In genomic region chrX:154097597-154098541, GRCh38 we compare ENCODE assay signal across 8 cellular contexts. TPM values are rescaled to one million over a fixed set of nuclear protein-coding genes. Genes with fewer than 3 reads are reported as not detected.
DNase-seq lines count a peak whose midpoint lies in the region; ATAC-seq, FAIRE-seq and TF ChIP-seq lines count a peak whose summit lies in the region.

Gene MECP2, minus strand, starts transcription at chrX:154097717.

- H3K23ac ChIP-seq in IMR-90 (ENCODE audit: low read depth, low read length): peak within 1 kb of the TSS; percentile 56; the same call in 1 of the 2 replicates

- dilution Hi-C loops in IMR-90 (cut with HindIII; ENCODE audit: low sequenced_read_pairs, unreplicated experiment): no loop called here

- DNase-seq in D721Med (ENCODE audit: insufficient read length, low spot score): peak; percentile 46
- peak; percentile 88 for DNase-seq in IMR-90
- peak; percentile 26 for DNase-seq in OCI-M2 (lab: John Stamatoyannopoulos, UW; ENCODE audit: unreplicated experiment)
- peak; percentile 62 for DNase-seq in activated T-cell treated with anti-CD3 and anti-CD28 coated beads for 4 hours
- DNase-seq in epithelial cell of prostate (ENCODE audit: low read depth, low spot score): peak; percentile 16
- DNase-seq in mucosa of descending colon: peak; percentile 91 to 93 (median 93)
- peak; percentile 55 to 67 for DNase-seq in stimulated activated CD8-positive, alpha-beta memory T cell treated with anti-CD3 and anti-CD28 coated beads, Interleukin-4, amount 100 ng/mL, for 1 hour (ENCODE audit: low read depth in 2 of 2, low spot score in 1 of 2)

- H3K14ac ChIP-seq in IMR-90 (replicated peaks; ENCODE audit: low read depth, low read length): 0 out of 2 replicates have a peak within 1 kb of the TSS, but pooled peaks have one; percentile 7

- H3K9ac ChIP-seq in IMR-90 (ENCODE audit: low read depth, low read length): peak within 1 kb of the TSS; percentile 72

- 0 out of 2 replicates have a peak, but pooled peaks cover 1% of the 10 kb centered on the region for H3K36me3 ChIP-seq in IMR-90 (ENCODE audit: control insufficient read depth, insufficient read depth, low read length)
- H3K36me3 ChIP-seq in mucosa of descending colon (ENCODE audit: low read depth): no peaks in the 10 kb centered on the region

- peak within 1 kb of the TSS; percentile 32; the same call in 1 of the 2 replicates for H3K56ac ChIP-seq in IMR-90 (ENCODE audit: extremely low read depth, insufficient read depth, low read length)

- TF ChIP-seq CTCF in D721Med (IDR thresholded peaks at IDR 0.05; ENCODE audit: insufficient read depth, missing control alignments) (no peak), IMR-90 (conservative IDR thresholded peaks at IDR 0.05; ENCODE audit: low read depth, low read length) (no peak), mucosa of descending colon (IDR thresholded peaks at IDR 0.05) (no peak)

- peak within 1 kb of the TSS; percentile 38; the same call in 1 of the 2 replicates for H4K91ac ChIP-seq in IMR-90 (ENCODE audit: insufficient read depth, low read depth, low read length)

- H4K5ac ChIP-seq in IMR-90 (ENCODE audit: low read depth, low read length): peak within 1 kb of the TSS; percentile 14; the same call in 1 of the 2 replicates

- TF ChIP-seq POLR2A in IMR-90 (IDR thresholded peaks at IDR 0.05; ENCODE audit: low read depth, low read length): 0 out of 2 replicates have a peak, but pooled peaks have one; percentile 38

- peaks cover 0 to 21% of the 10 kb centered on the region in 2 experiments; a peak in 1 of 4 replicates for H3K79me1 ChIP-seq in IMR-90 (ENCODE audit: low read depth in 1 of 2, low read length in 2 of 2)

- peak within 1 kb of the TSS; percentile 82 for H2AK9ac ChIP-seq in IMR-90 (replicated peaks; ENCODE audit: low read depth, low read length, poor library complexity)

- peaks cover 12% of the 10 kb centered on the region; the same call in 1 of the 2 replicates for H3K9me1 ChIP-seq in IMR-90 (ENCODE audit: insufficient read depth, low read length)

- H3K27me3 ChIP-seq in IMR-90 (ENCODE audit: control insufficient read depth, insufficient read depth, low read length): peaks cover 2% of the 10 kb centered on the region; the same call in 1 of the 2 replicates

- no peak for TF ChIP-seq RAD21 in IMR-90 (IDR thresholded peaks at IDR 0.05; ENCODE audit: low read length)

- H3K4ac ChIP-seq in IMR-90 (ENCODE audit: low read depth, low read length): peak within 1 kb of the TSS; percentile 62

- ATAC-seq in GM21528 (IDR thresholded peaks at IDR 0.05; ENCODE audit: low FRiP score, unreplicated experiment) (peak; percentile 90), IMR-90 (ENCODE audit: low read depth) (peak; percentile 95), mucosa of descending colon (peak; percentile 96)

- H3K4me3 ChIP-seq in IMR-90 (ENCODE audit: insufficient read depth, low read depth, low read length): peak within 1 kb of the TSS; percentile 88
- H3K4me3 ChIP-seq in mucosa of descending colon: peak within 1 kb of the TSS; percentile 72

- no peaks in the 10 kb centered on the region for H3K9me3 ChIP-seq in IMR-90 (ENCODE audit: control insufficient read depth, insufficient read depth, low read length)
- H3K9me3 ChIP-seq in mucosa of descending colon: no peaks in the 10 kb centered on the region

- peak within 1 kb of the TSS; percentile 93 for H3K27ac ChIP-seq in IMR-90 (ENCODE audit: insufficient read depth, low read length)
- H3K27ac ChIP-seq in epithelial cell of prostate: peak within 1 kb of the TSS; percentile 38

- in situ Hi-C loops in IMR-90 (cut with MboI; ENCODE audit: low sequenced_read_pairs): no loop called here

- no peak within 1 kb of the TSS; the same call in 1 of the 2 replicates for H3K18ac ChIP-seq in IMR-90 (ENCODE audit: low read depth, low read length)

- H2AFZ ChIP-seq in IMR-90 (replicated peaks; ENCODE audit: low read length, poor library complexity): peak within 1 kb of the TSS; percentile 97

- BruUV-seq in IMR-90 (replicated peaks; lab: Mats Ljungman, UMichigan): no TSS peak

- H4K20me1 ChIP-seq in IMR-90 (ENCODE audit: insufficient read depth, low read length): peaks cover 36% of the 10 kb centered on the region

- H2BK15ac ChIP-seq in IMR-90 (ENCODE audit: low read depth, low read length): no peak within 1 kb of the TSS

- WGBS in IMR-90 (ENCODE audit: extremely low coverage in 2 of 2, insufficient read length in 1 of 2), 2 experiments: 34% methylated on average over 23 of the region's 74 CpGs; no CpG with 5 or more reads in 1 of the 2 experiments

- FAIRE-seq in D721Med (lab: Jason Lieb, UNC): no peak

- CTCF ChIA-PET in IMR-90 (lab: Yijun Ruan, JAX): no interaction called here

- POLR2A ChIA-PET in IMR-90 (lab: Charles Lee; ENCODE audit: unreplicated experiment): no interaction called here

- no peak within 1 kb of the TSS for H2BK20ac ChIP-seq in IMR-90 (ENCODE audit: low read depth, low read length)

- peak within 1 kb of the TSS; percentile 77 to 84 for H4K8ac ChIP-seq in IMR-90 (ENCODE audit: low read depth in 2 of 2, low read length in 2 of 2)

- H3K4me1 ChIP-seq in IMR-90 (ENCODE audit: control insufficient read depth, insufficient read depth, low read length) (peaks cover 5% of the 10 kb centered on the region), mucosa of descending colon (ENCODE audit: low read depth) (peaks cover 6% of the 10 kb centered on the region)

- H3K4me2 ChIP-seq in IMR-90 (ENCODE audit: low read depth, low read length): peak within 1 kb of the TSS; percentile 95

- intact Hi-C loops in IMR-90 (cut with micrococcal nuclease): loop anchor here (2.0 to 5.0 kb wide), 2 partner anchors 15 to 51 kb away; no protein-coding TSS in a partner anchor
- intact Hi-C loops in mucosa of descending colon (cut with DNase I, micrococcal nuclease): no loop called here

- no peak within 1 kb of the TSS for H2BK120ac ChIP-seq in IMR-90 (ENCODE audit: low read depth, low read length)

- no peak within 1 kb of the TSS; the same call in 1 of the 2 replicates for H2AK5ac ChIP-seq in IMR-90 (ENCODE audit: low read depth, low read length)

- peak within 1 kb of the TSS; percentile 84 for H2BK5ac ChIP-seq in IMR-90 (ENCODE audit: low read depth, low read length, poor library complexity, severe bottlenecking)

TF ChIP-seq in IMR-90, 13 proteins besides CTCF, POLR2A, EP300 and RAD21:
- TF ChIP-seq USF2 (IDR thresholded peaks at IDR 0.05; ENCODE audit: low read depth, low read length) (no peak), MAZ (IDR thresholded peaks at IDR 0.05; ENCODE audit: borderline replicate concordance, low read depth, low read length) (peak; percentile 85; the same call in 1 of the 2 replicates), NFE2L2 (IDR thresholded peaks at IDR 0.05; ENCODE audit: low read depth, low read length) (no peak)

RNA-seq across cellular contexts. Expression of gene MECP2, which starts in this region (rescaled TPM):
- total RNA-seq in IMR-90 (2012; rRNA removed) (8.4 and 10.8 TPM in 2 replicates), mucosa of descending colon (10 to 100 TPM; 33.5 to 55.6 (median 35.6) TPM)
- polyA plus RNA-seq in IMR-90 (2012; rRNA removed): 9.7 and 10.1 TPM in 2 replicates
- polyA plus RNA-seq in IMR-90 (2012; cell fraction: cytosol; rRNA removed): 6.1 and 12.5 TPM in 2 replicates
- polyA plus RNA-seq in IMR-90 (2012; cell fraction: nucleus; rRNA removed; ENCODE audit: low replicate concordance): 12.6 and 20.9 TPM in 2 replicates

Comparison
In these comparisons a context has a peak if more than half of its experiments do, and no peak if none do; other contexts are left out.
1. Peak in every context shown above with its lines: DNase-seq, ATAC-seq, H3K4me3 ChIP-seq and H3K27ac ChIP-seq.
2. DNase-seq: peak in every context shown above with its lines; median percentile 93 in mucosa of descending colon; 88 in IMR-90; 62 in activated T-cell treated with anti-CD3 and anti-CD28 coated beads for 4 hours; 61 in stimulated activated CD8-positive, alpha-beta memory T cell treated with anti-CD3 and anti-CD28 coated beads, Interleukin-4, amount 100 ng/mL, for 1 hour; 46 in D721Med; 26 in OCI-M2; 16 in epithelial cell of prostate.